Comparison of ENCODE assay signal across 8 cellular contexts in the genomic region with DNA sequence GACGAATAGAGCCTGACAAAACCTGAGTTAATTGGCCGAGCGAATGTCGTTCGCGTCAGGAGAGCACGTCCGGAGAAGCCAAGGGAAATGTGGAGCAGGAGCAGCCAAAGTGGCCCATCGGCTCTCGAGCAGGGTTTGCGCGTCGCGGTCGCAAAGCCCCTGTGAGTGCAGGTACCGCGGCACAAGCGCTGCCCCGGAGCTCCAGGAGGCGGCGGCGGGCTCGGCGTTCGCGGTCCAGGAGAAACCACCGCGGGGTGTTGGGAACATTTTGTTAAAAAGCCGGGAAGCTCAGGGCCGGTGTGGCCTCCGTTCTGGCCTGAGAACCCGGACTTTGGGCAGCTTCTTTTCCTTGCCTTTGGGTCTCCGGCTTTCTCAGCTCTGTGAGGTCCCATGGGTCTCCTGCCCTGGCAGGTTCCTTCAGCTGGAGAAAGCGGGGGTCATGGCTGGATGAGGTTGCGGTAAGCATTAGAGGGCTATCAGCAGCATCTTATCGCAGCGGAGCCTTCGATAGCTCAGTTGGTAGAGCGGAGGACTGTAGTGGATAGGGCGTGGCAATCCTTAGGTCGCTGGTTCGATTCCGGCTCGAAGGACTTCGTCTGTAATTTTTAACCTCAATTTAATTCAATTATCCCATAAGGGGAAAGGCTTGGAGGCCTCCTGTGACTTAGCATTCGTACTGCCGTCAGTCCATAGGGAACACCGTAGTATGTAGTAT. TPM values are rescaled to one million over a fixed set of nuclear protein-coding genes. Genes with fewer than 3 reads are reported as not detected.
A peak's percentile ranks its signal among the peaks of the same experiment; 100 is the strongest.
DNase-seq lines count a peak whose midpoint lies in the region; ATAC-seq and TF ChIP-seq lines count a peak whose summit lies in the region.

No MANE protein-coding gene starts in this region.

- H3K4me3 ChIP-seq in adipocyte (ENCODE audit: low read length) (peak overlapping the region; percentile 92), heart right ventricle (peak overlapping the region; percentile 78 to 97 (median 94)), upper lobe of right lung (peak overlapping the region; percentile 85)

- H3K36me3 ChIP-seq in adipocyte (ENCODE audit: control insufficient read depth, insufficient read depth, low read length, severe bottlenecking), result peaks cover 17% of the 10 kb centered on the region
- H3K36me3 ChIP-seq in heart right ventricle, result peaks cover 0 to 25% (median 15%) of the 10 kb centered on the region in 9 donors
- H3K36me3 ChIP-seq in upper lobe of right lung, result peaks cover 23% of the 10 kb centered on the region

- no peaks in the 10 kb centered on the region for H3K27me3 ChIP-seq in adipocyte (replicated peaks; ENCODE audit: control insufficient read depth, insufficient read depth, low read length)
- no peaks in the 10 kb centered on the region for H3K27me3 ChIP-seq in heart right ventricle
- no peaks in the 10 kb centered on the region for H3K27me3 ChIP-seq in upper lobe of right lung

- intact Hi-C loops in heart right ventricle (cut with DNase I), result loop anchor here in 5 of 10 donors (1.0 to 5.0 kb wide), 4 partner anchors 20 to 37 kb away; a partner anchor contains a TSS
- intact Hi-C loops in posterior vena cava (cut with DNase I), result no loop called here
- intact Hi-C loops in upper lobe of right lung (cut with DNase I), result no loop called here

- peak; percentile 55 for ATAC-seq in HG02759 (IDR thresholded peaks at IDR 0.05; ENCODE audit: unreplicated experiment)
- ATAC-seq in heart right ventricle, result peak; percentile 79 to 94 (median 90)
- ATAC-seq in upper lobe of right lung, result peak; percentile 79

- H3K9me3 ChIP-seq in adipocyte (ENCODE audit: control insufficient read depth, low read length) (no peaks in the 10 kb centered on the region), heart right ventricle (no peaks in the 10 kb centered on the region), upper lobe of right lung (no peaks in the 10 kb centered on the region)

- 1% methylated on average over 48 of the region's 48 CpGs for whole genome bisulfite sequencing in heart right ventricle, 2 donors

- peak; percentile 97 to 99 (median 98) for DNase-seq in NCI-H1417 (lab: John Stamatoyannopoulos, UW)
- DNase-seq in SW 1271 (lab: John Stamatoyannopoulos, UW), result peak; percentile 97 to 98
- DNase-seq in adipocyte (ENCODE audit: low read depth), result peak; percentile 96
- DNase-seq in heart right ventricle, result peak; percentile 85 to 95
- peak; percentile 95 for DNase-seq in posterior vena cava (ENCODE audit: low spot score)
- DNase-seq in upper lobe of right lung, result peak; percentile 89

- peak overlapping the region; percentile 90 for H3K9ac ChIP-seq in adipocyte (ENCODE audit: low read length)

- peaks cover 6% of the 10 kb centered on the region for H3K4me1 ChIP-seq in adipocyte (ENCODE audit: control insufficient read depth, insufficient read depth, low read length)
- peaks cover 7 to 22% (median 16%) of the 10 kb centered on the region in 9 donors for H3K4me1 ChIP-seq in heart right ventricle
- peaks cover 13% of the 10 kb centered on the region for H3K4me1 ChIP-seq in upper lobe of right lung

- H3K27ac ChIP-seq in heart right ventricle (peak overlapping the region; percentile 15 to 92 (median 88)), upper lobe of right lung (peak overlapping the region; percentile 78)

- TF ChIP-seq CTCF in GM12874 (IDR thresholded peaks at IDR 0.05; ENCODE audit: insufficient read depth, low read depth, low read length) (peak; percentile 25), heart right ventricle (IDR thresholded peaks at IDR 0.05) (peak in 8 of 9 donors; percentile 15 to 59 (median 50)), upper lobe of right lung (IDR thresholded peaks at IDR 0.05) (peak; percentile 46)

RNA-seq across cellular contexts. Expression of a gene that starts 1.0 kb away (rescaled TPM):
- total RNA-seq in heart right ventricle, result 10 to 100 TPM in 6 of 10 donors, 1 to 10 TPM in 4; 7.9 to 16.8 (median 11.7) TPM
- 1 to 10 TPM; 4.2 to 6.5 TPM for polyA plus RNA-seq in heart right ventricle
- total RNA-seq in posterior vena cava, result 10 to 100 TPM; 20.0 to 22.9 TPM
- total RNA-seq in upper lobe of right lung, result 14.0 TPM

RNA-seq across cellular contexts. Expression of a gene that starts 17.7 kb away (rescaled TPM):
- total RNA-seq in heart right ventricle (10 to 100 TPM; 24.7 to 53.4 (median 28.0) TPM), posterior vena cava (10 to 100 TPM; 68.0 to 69.8 TPM), upper lobe of right lung (68.0 TPM)
- 10 to 100 TPM; 41.5 to 48.6 TPM for polyA plus RNA-seq in heart right ventricle

RNA-seq across cellular contexts. Expression of a gene that starts 21.0 kb away (rescaled TPM):
- 100 to 1,000 TPM; 342 to 457 (median 388) TPM for total RNA-seq in heart right ventricle
- polyA plus RNA-seq in heart right ventricle, result 100 to 1,000 TPM; 336 to 456 TPM
- total RNA-seq in posterior vena cava, result 100 to 1,000 TPM; 222 to 314 TPM
- 248 TPM for total RNA-seq in upper lobe of right lung

RNA-seq across cellular contexts. Expression of a gene that starts 28.0 kb away (rescaled TPM):
- total RNA-seq in heart right ventricle (10 to 100 TPM in 7 of 10 donors, 1 to 10 TPM in 3; 6.8 to 53.2 (median 12.2) TPM), posterior vena cava (100 to 1,000 TPM; 178 to 323 TPM), upper lobe of right lung (84.6 TPM)
- polyA plus RNA-seq in heart right ventricle, result 10 to 100 TPM; 40.8 to 41.0 TPM

RNA-seq across cellular contexts. Expression of a gene that starts 36.1 kb away (rescaled TPM):
- total RNA-seq in heart right ventricle (1 to 10 TPM in 9 of 10 donors, under 1 TPM in 1; 0.32 to 4.6 (median 2.3) TPM), posterior vena cava (1 to 10 TPM; 5.7 to 7.8 TPM), upper lobe of right lung (4.9 TPM)
- polyA plus RNA-seq in heart right ventricle, result 1 to 10 TPM; 2.2 TPM

Comparison
In these comparisons a context has a peak if more than half of its experiments do, and no peak if none do; other contexts are left out.
1. Peak in every context shown above with its lines: DNase-seq, ATAC-seq, H3K4me3 ChIP-seq and H3K27ac ChIP-seq.